In genomic region chr2:105407946-105408743, GRCh38 we compare ENCODE assay signal across 19 cellular contexts. TPM values are rescaled to one million over a fixed set of nuclear protein-coding genes. Genes with fewer than 3 reads are reported as not detected.
DNase-seq lines count a peak whose midpoint lies in the region; ATAC-seq and TF ChIP-seq lines count a peak whose summit lies in the region.
"Had no signal": no experiment of that assay in that cellular context is flagged by ENCODE, and none has a peak within 500 bp of the region (broad histone marks: within the 10 kb centered on the region; RNA-seq: fewer than 3 reads in every experiment).

No MANE protein-coding gene starts in this region.

- no peak for TF ChIP-seq CTCF in IMR-90 (conservative IDR thresholded peaks at IDR 0.05; ENCODE audit: low read depth, low read length)
- no peak for TF ChIP-seq CTCF in Panc1 (IDR thresholded peaks at IDR 0.05)
- no peak for TF ChIP-seq CTCF in prostate gland (IDR thresholded peaks at IDR 0.05)
- TF ChIP-seq CTCF in GM10266 (IDR thresholded peaks at IDR 0.05; ENCODE audit: control insufficient read depth, insufficient read depth, low read depth, missing control alignments): no peak
- TF ChIP-seq CTCF in BE2C (IDR thresholded peaks at IDR 0.05; ENCODE audit: low read depth, low read length): no peak

- H3K14ac ChIP-seq in IMR-90 (replicated peaks; ENCODE audit: low read depth, low read length): no peak overlapping the region

- no peak for TF ChIP-seq RAD21 in IMR-90 (IDR thresholded peaks at IDR 0.05; ENCODE audit: low read length)

- H3K4me1 ChIP-seq in IMR-90 (ENCODE audit: control insufficient read depth, insufficient read depth, low read length) (peaks cover 30% of the 10 kb centered on the region), Panc1 (ENCODE audit: control insufficient read depth, insufficient read depth, low read length) (peaks cover 61% of the 10 kb centered on the region), right cardiac atrium (ENCODE audit: control insufficient read depth, insufficient read depth, low read length) (peaks cover 15% of the 10 kb centered on the region), prostate gland (replicated peaks) (peaks cover 9% of the 10 kb centered on the region), BE2C (peaks cover 9% of the 10 kb centered on the region)

- no peak for TF ChIP-seq POLR2A in IMR-90 (IDR thresholded peaks at IDR 0.05; ENCODE audit: low read depth, low read length)
- TF ChIP-seq POLR2A in prostate gland (IDR thresholded peaks at IDR 0.05): no peak

- H3K4ac ChIP-seq in IMR-90 (ENCODE audit: low read depth, low read length): no peak overlapping the region

- no peak overlapping the region for H3K56ac ChIP-seq in IMR-90 (ENCODE audit: extremely low read depth, insufficient read depth, low read length)

- H4K20me1 ChIP-seq in IMR-90 (ENCODE audit: insufficient read depth, low read length): no peaks in the 10 kb centered on the region

- DNase-seq in IMR-90: no peak
- no peak for DNase-seq in Panc1 (ENCODE audit: low read depth, low spot score)
- no peak for DNase-seq in right cardiac atrium
- peak; percentile 61 for DNase-seq in prostate gland (ENCODE audit: low spot score)
- no peak for DNase-seq in SKM-1 (lab: John Stamatoyannopoulos, UW; ENCODE audit: unreplicated experiment)
- no peak for DNase-seq in GM10266 (ENCODE audit: extremely low spot score)
- DNase-seq in BE2C: no peak
- DNase-seq: DMS 273 treated with DMSO at 0.1 percent for 48 hours, GDM1, KBM-7, NCI-H1105, NCI-H1694, NCI-H2107, NCI-H2227 treated with DMSO at 0.1 percent for 48 hours, NCI-H524 treated with DMSO at 0.1 percent for 48 hours, SJCRH30 had no signal

- no peak overlapping the region for H3K4me2 ChIP-seq in IMR-90 (ENCODE audit: low read depth, low read length)
- H3K4me2 ChIP-seq: GM23338 had no signal

- peaks cover 0 to 4% of the 10 kb centered on the region in 2 experiments; a peak in 2 of 4 replicates for H3K79me1 ChIP-seq in IMR-90 (ENCODE audit: low read depth in 1 of 2, low read length in 2 of 2)

- H3K36me3 ChIP-seq in IMR-90 (ENCODE audit: control insufficient read depth, insufficient read depth, low read length) (no peaks in the 10 kb centered on the region), Panc1 (ENCODE audit: control insufficient read depth, insufficient read depth, low read length) (no peaks in the 10 kb centered on the region), prostate gland (no peaks in the 10 kb centered on the region), BE2C (no peaks in the 10 kb centered on the region)
- H3K36me3 ChIP-seq: SJCRH30 had no signal

- no peak overlapping the region for H4K91ac ChIP-seq in IMR-90 (ENCODE audit: insufficient read depth, low read depth, low read length)

- no peak overlapping the region for H3K27ac ChIP-seq in IMR-90 (ENCODE audit: insufficient read depth, low read length)
- peak overlapping the region; percentile 100 for H3K27ac ChIP-seq in Panc1 (ENCODE audit: low read length)
- peak overlapping the region; percentile 15 for H3K27ac ChIP-seq in right cardiac atrium (ENCODE audit: low read length)
- H3K27ac ChIP-seq in prostate gland: peak overlapping the region in 1 of 2 donors; percentile 17
- H3K27ac ChIP-seq: C4-2B, SJCRH30 had no signal

- BruUV-seq in IMR-90 (replicated peaks; lab: Mats Ljungman, UMichigan) (no TSS peak), Panc1 (replicated peaks; lab: Mats Ljungman, UMichigan) (no TSS peak)

- H3K23ac ChIP-seq in IMR-90 (ENCODE audit: low read depth, low read length): no peak overlapping the region

- peaks cover 9% of the 10 kb centered on the region; the same call in 1 of the 2 replicates for H3K9me1 ChIP-seq in IMR-90 (ENCODE audit: insufficient read depth, low read length)

- H2AFZ ChIP-seq in IMR-90 (replicated peaks; ENCODE audit: low read length, poor library complexity): no peak overlapping the region
- H2AFZ ChIP-seq: GM23338 had no signal

- peak overlapping the region; percentile 48; the same call in 2 of the 3 replicates for H2BK15ac ChIP-seq in IMR-90 (ENCODE audit: low read depth, low read length)

- WGBS in IMR-90 (ENCODE audit: extremely low coverage in 2 of 2, insufficient read length in 1 of 2), 2 experiments: 100% methylated on average over 2 of the region's 7 CpGs; no CpG with 5 or more reads in 1 of the 2 experiments
- 62% methylated on average over 7 of the region's 7 CpGs for WGBS in right cardiac atrium
- WGBS in prostate gland: 47% methylated on average over 7 of the region's 7 CpGs

- H2AK9ac ChIP-seq in IMR-90 (replicated peaks; ENCODE audit: low read depth, low read length, poor library complexity): no peak overlapping the region

- no peaks in the 10 kb centered on the region for H3K9me3 ChIP-seq in IMR-90 (ENCODE audit: control insufficient read depth, insufficient read depth, low read length)
- no peaks in the 10 kb centered on the region for H3K9me3 ChIP-seq in Panc1 (ENCODE audit: control insufficient read depth, insufficient read depth, low read depth, low read length)
- no peaks in the 10 kb centered on the region for H3K9me3 ChIP-seq in right cardiac atrium (ENCODE audit: control insufficient read depth, low read length)
- H3K9me3 ChIP-seq in prostate gland: no peaks in the 10 kb centered on the region
- no peaks in the 10 kb centered on the region for H3K9me3 ChIP-seq in BE2C
- H3K9me3 ChIP-seq: SJCRH30 had no signal

- H2AK5ac ChIP-seq in IMR-90 (ENCODE audit: low read depth, low read length): peak overlapping the region; percentile 59; the same call in 1 of the 2 replicates

- no peak overlapping the region for H4K8ac ChIP-seq in IMR-90 (ENCODE audit: low read depth in 2 of 2, low read length in 2 of 2)

- intact Hi-C loops in IMR-90 (cut with micrococcal nuclease): no loop called here
- intact Hi-C loops in Panc1 (cut with micrococcal nuclease; ENCODE audit: unreplicated experiment): no loop called here
- intact Hi-C loops in right cardiac atrium (cut with DNase I): no loop called here
- intact Hi-C loops in prostate gland (cut with DNase I): no loop called here

- POLR2A ChIA-PET in IMR-90 (lab: Charles Lee; ENCODE audit: unreplicated experiment): no interaction called here
- POLR2A ChIA-PET in Panc1 (lab: Charles Lee): no interaction called here

- peak overlapping the region; percentile 13; the same call in 1 of the 2 replicates for H2BK20ac ChIP-seq in IMR-90 (ENCODE audit: low read depth, low read length)

- CTCF ChIA-PET in IMR-90 (lab: Yijun Ruan, JAX) (no interaction called here), Panc1 (lab: Charles Lee) (interaction anchor here (1.0 kb wide), 1 partner anchor 113 kb away, joined by 5 read pairs; no protein-coding TSS in a partner anchor)

- 0 out of 2 replicates have a peak overlapping the region, but pooled peaks have one; percentile 18 for H4K5ac ChIP-seq in IMR-90 (ENCODE audit: low read depth, low read length)

- dilution Hi-C loops in IMR-90 (cut with HindIII; ENCODE audit: low sequenced_read_pairs, unreplicated experiment): no loop called here

- H3K27me3 ChIP-seq in IMR-90 (ENCODE audit: control insufficient read depth, insufficient read depth, low read length) (peaks cover 6% of the 10 kb centered on the region), Panc1 (ENCODE audit: control insufficient read depth, insufficient read depth, low read length) (no peaks in the 10 kb centered on the region), right cardiac atrium (ENCODE audit: control insufficient read depth, insufficient read depth) (no peaks in the 10 kb centered on the region), prostate gland (replicated peaks; ENCODE audit: insufficient read depth) (no peaks in the 10 kb centered on the region), BE2C (no peaks in the 10 kb centered on the region)
- H3K27me3 ChIP-seq: SJCRH30 had no signal

- H2BK5ac ChIP-seq in IMR-90 (ENCODE audit: low read depth, low read length, poor library complexity, severe bottlenecking): no peak overlapping the region

- no peak overlapping the region for H2BK120ac ChIP-seq in IMR-90 (ENCODE audit: low read depth, low read length)

- in situ Hi-C loops in IMR-90 (cut with MboI; ENCODE audit: low sequenced_read_pairs) (no loop called here), Panc1 (cut with HindIII; ENCODE audit: low pct_unique_long_range_greater_than_20kb, low sequenced_read_pairs) (no loop called here)

- no peak overlapping the region for H3K4me3 ChIP-seq in IMR-90 (ENCODE audit: insufficient read depth, low read depth, low read length)
- no peak overlapping the region for H3K4me3 ChIP-seq in Panc1 (ENCODE audit: low read depth in 2 of 2, low read length in 2 of 2)
- H3K4me3 ChIP-seq in right cardiac atrium (ENCODE audit: low read length): no peak overlapping the region
- H3K4me3 ChIP-seq in prostate gland: no peak overlapping the region
- no peak overlapping the region for H3K4me3 ChIP-seq in BE2C (ENCODE audit: low read depth, low read length)
- H3K4me3 ChIP-seq: GM23338, SJCRH30 had no signal

- H3K9ac ChIP-seq in IMR-90 (ENCODE audit: low read depth, low read length): no peak overlapping the region

- peak overlapping the region; percentile 48 for H3K18ac ChIP-seq in IMR-90 (ENCODE audit: low read depth, low read length)

- no peak for ATAC-seq in IMR-90 (ENCODE audit: low read depth)
- ATAC-seq in Panc1: no peak
- ATAC-seq in right cardiac atrium: peak in 1 of 2 donors; percentile 10
- ATAC-seq: GM23338, HCT116 had no signal

TF ChIP-seq in IMR-90, 13 proteins besides CTCF, POLR2A, EP300 and RAD21 (continues in another document):
- no peak for TF ChIP-seq MAZ (IDR thresholded peaks at IDR 0.05; ENCODE audit: borderline replicate concordance, low read depth, low read length)
- TF ChIP-seq MAFK (IDR thresholded peaks at IDR 0.05; ENCODE audit: low read depth, low read length): no peak
- TF ChIP-seq USF2 (IDR thresholded peaks at IDR 0.05; ENCODE audit: low read depth, low read length): no peak
- TF ChIP-seq FOS (IDR thresholded peaks at IDR 0.05; ENCODE audit: low read depth, low read length): no peak
- no peak for TF ChIP-seq RCOR1 (IDR thresholded peaks at IDR 0.05; ENCODE audit: insufficient replicate concordance, low read length)
- no peak for TF ChIP-seq CEBPB (IDR thresholded peaks at IDR 0.05; ENCODE audit: low read depth, low read length)

RNA-seq across cellular contexts. Expression of gene FHL2, which starts 9.3 kb away (rescaled TPM):
- total RNA-seq in IMR-90 (2012; rRNA removed): 373 and 464 TPM in 2 replicates
- 550 and 574 TPM in 2 replicates for polyA plus RNA-seq in IMR-90 (2012; rRNA removed)
- 533 and 781 TPM in 2 replicates for polyA plus RNA-seq in IMR-90 (2012; cell fraction: cytosol; rRNA removed)
- polyA plus RNA-seq in IMR-90 (2012; cell fraction: nucleus; rRNA removed; ENCODE audit: low replicate concordance): 291 and 300 TPM in 2 replicates
- 378 TPM for total RNA-seq in Panc1 (2021; ENCODE audit: unreplicated experiment)
- 411 TPM for polyA plus RNA-seq in Panc1 (2012; ENCODE audit: insufficient read length)
- 100 to 1,000 TPM; 423 to 631 (median 511) TPM for total RNA-seq in right cardiac atrium
- polyA plus RNA-seq in right cardiac atrium: 410 TPM
- total RNA-seq in prostate gland: 100 to 1,000 TPM; 132 to 250 TPM
- 47.8 TPM for polyA plus RNA-seq in BE2C (2012; ENCODE audit: insufficient read depth, insufficient read length, low read depth)
